In the genomic region with DNA sequence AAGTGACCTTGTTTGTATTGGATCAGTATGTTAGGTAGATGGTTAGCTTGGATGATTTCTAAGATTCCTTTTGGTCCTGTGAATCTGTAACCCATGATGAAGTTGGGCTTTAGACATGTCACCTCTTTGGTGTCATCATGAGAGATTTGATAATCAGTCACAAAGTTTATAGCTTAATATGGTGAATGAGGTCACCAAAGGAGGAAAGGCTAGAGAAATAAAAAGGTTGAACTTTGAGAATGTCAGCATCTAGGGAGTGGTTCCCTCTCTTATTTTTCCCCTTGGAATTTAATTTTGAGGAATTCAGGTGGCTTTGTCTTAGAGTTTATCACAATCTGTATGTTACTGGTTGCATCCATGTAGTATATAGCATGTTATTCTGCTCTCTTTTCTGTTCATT, we compare ENCODE assay signal across 34 cellular contexts.
"Had no signal": no experiment of that assay in that cellular context is flagged by ENCODE, and none has a peak within 500 bp of the region (broad histone marks: within the 10 kb centered on the region; RNA-seq: fewer than 3 reads in every experiment).

No MANE protein-coding gene starts in this region.

- H3K27me3 ChIP-seq: brain microvascular endothelial cell, esophagus squamous epithelium had no signal

- H3K27ac ChIP-seq: brain microvascular endothelial cell, epithelial cell of prostate, esophagus squamous epithelium, WERI-Rb-1 had no signal

- H3K36me3 ChIP-seq: brain microvascular endothelial cell, esophagus squamous epithelium, WERI-Rb-1 had no signal

- H3K4me3 Mint-ChIP-seq: activated B cell treated with CpG ODN at 0.5 μM for 24 hours; activated CD8-positive, alpha-beta T cell treated with anti-CD3 and anti-CD28 coated beads for 36 hours; activated naive CD8-positive, alpha-beta T cell; activated T-cell treated with anti-CD3 and anti-CD28 coated beads, Interleukin-2, amount 50 U/mL, for 4 hours; activated T-helper 17 cell treated with anti-CD3 and anti-CD28 coated beads, Interleukin-2, amount 50 U/mL, for 72 hours; central memory CD8-positive, alpha-beta T cell; effector memory CD8-positive, alpha-beta T cell; T-helper 17 cell; T-helper 2 cell treated with Interferon-gamma antibody and Interleukin-4, amounts not matched to agents 5 μg/mL and 100 μg/mL, for 36 hours had no signal

- DNase-seq: activated B cell treated with CpG ODN at 0.5 μM for 24 hours; activated CD4-positive, alpha-beta T cell treated with anti-CD3 and anti-CD28 coated beads for 48 hours; activated CD4-positive, alpha-beta T cell treated with anti-CD3 and anti-CD28 coated beads, Interleukin-2, amount 50 U/mL, for 1 hour; activated CD4-positive, alpha-beta T cell treated with anti-CD3 and anti-CD28 coated beads, Interleukin-2, amount 50 U/mL, for 48 hours; activated CD8-positive, alpha-beta memory T cell treated with anti-CD3 and anti-CD28 coated beads for 24 hours; activated CD8-positive, alpha-beta T cell treated with anti-CD3 and anti-CD28 coated beads for 36 hours; activated effector memory CD4-positive, alpha-beta T cell treated with Interleukin-2 at 50 U/mL for 16 hours; activated gamma-delta T cell treated with Interleukin-2 at 50 U/mL for 16 hours; activated naive CD4-positive, alpha-beta T cell treated with anti-CD3 and anti-CD28 coated beads, Interleukin-2, amount 50 U/mL, for 16 hours; activated naive CD4-positive, alpha-beta T cell treated with Interleukin-2 at 50 U/mL for 16 hours; activated T-cell treated with anti-CD3 and anti-CD28 coated beads, Interleukin-2, amount 50 U/mL, for 4 hours; amniotic stem cell; anterior cingulate cortex; brain microvascular endothelial cell; cortex of kidney; dermis blood vessel endothelial cell; effector CD4-positive, alpha-beta T cell; effector memory CD8-positive, alpha-beta T cell; esophagus squamous epithelium; head of caudate nucleus; T-helper 1 cell; T-helper 17 cell; T1000; WERI-Rb-1 had no signal

- H3K4me1 ChIP-seq: esophagus squamous epithelium had no signal

- ATAC-seq: activated CD4-positive, CD25-positive, alpha-beta regulatory T cell treated with anti-CD3 and anti-CD28 coated beads, Interleukin-2, amount 50 U/mL, for 24 hours; activated CD8-positive, alpha-beta T cell treated with anti-CD3 and anti-CD28 coated beads for 36 hours; activated T-cell treated with anti-CD3 and anti-CD28 coated beads, Interleukin-2, amount 50 U/mL, for 4 hours; activated T-helper 17 cell treated with anti-CD3 and anti-CD28 coated beads, Interleukin-2, amount 50 U/mL, for 72 hours; effector memory CD8-positive, alpha-beta T cell; T-helper 17 cell had no signal

- H3K4me3 ChIP-seq: esophagus squamous epithelium had no signal

- H3K27me3 Mint-ChIP-seq: activated B cell treated with CpG ODN at 0.5 μM for 24 hours; activated CD8-positive, alpha-beta T cell treated with anti-CD3 and anti-CD28 coated beads for 36 hours; activated naive CD8-positive, alpha-beta T cell; activated T-helper 17 cell treated with anti-CD3 and anti-CD28 coated beads, Interleukin-2, amount 50 U/mL, for 72 hours; central memory CD8-positive, alpha-beta T cell; effector memory CD8-positive, alpha-beta T cell; T-helper 17 cell had no signal

- H3K27ac Mint-ChIP-seq: activated B cell treated with CpG ODN at 0.5 μM for 24 hours; activated CD8-positive, alpha-beta T cell treated with anti-CD3 and anti-CD28 coated beads for 36 hours; activated naive CD8-positive, alpha-beta T cell; activated T-helper 17 cell treated with anti-CD3 and anti-CD28 coated beads, Interleukin-2, amount 50 U/mL, for 72 hours; effector memory CD8-positive, alpha-beta T cell; T-helper 17 cell; T-helper 2 cell treated with Interferon-gamma antibody and Interleukin-4, amounts not matched to agents 5 μg/mL and 100 μg/mL, for 36 hours had no signal

- H3K9me3 Mint-ChIP-seq: activated B cell treated with CpG ODN at 0.5 μM for 24 hours; activated CD8-positive, alpha-beta T cell treated with anti-CD3 and anti-CD28 coated beads for 36 hours; activated T-helper 17 cell treated with anti-CD3 and anti-CD28 coated beads, Interleukin-2, amount 50 U/mL, for 72 hours; central memory CD8-positive, alpha-beta T cell; effector memory CD8-positive, alpha-beta T cell; T-helper 2 cell treated with Interferon-gamma antibody and Interleukin-4, amounts not matched to agents 5 μg/mL and 100 μg/mL, for 36 hours had no signal

- H3K9me3 ChIP-seq: esophagus squamous epithelium had no signal

- FAIRE-seq: astrocyte, bronchial epithelial cell, endometrium, endothelial cell of umbilical vein had no signal
